Comparison of ENCODE assay signal across 10 cellular contexts in the genomic region with DNA sequence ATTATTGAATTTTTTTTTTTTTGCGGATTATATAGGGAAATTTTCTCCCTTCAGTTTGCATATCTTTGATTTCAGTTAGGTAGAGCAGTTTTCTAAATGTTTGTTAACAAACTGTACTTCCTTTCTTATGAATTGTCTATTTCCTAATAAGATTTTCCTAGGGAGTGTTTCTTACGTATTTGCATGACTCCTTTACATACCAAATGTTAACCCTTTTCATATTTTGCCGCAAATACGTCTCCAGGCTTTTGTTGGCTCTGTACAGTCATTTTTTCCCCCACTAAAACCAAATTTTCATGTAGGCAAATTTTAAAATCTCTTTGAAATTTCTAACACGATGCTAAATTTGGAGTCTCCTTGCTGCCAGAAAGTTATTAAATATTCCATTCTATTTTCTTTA. TPM values are rescaled to one million over a fixed set of nuclear protein-coding genes. Genes with fewer than 3 reads are reported as not detected.
DNase-seq lines count a peak whose midpoint lies in the region; ATAC-seq and TF ChIP-seq lines count a peak whose summit lies in the region.
"Had no signal": no experiment of that assay in that cellular context is flagged by ENCODE, and none has a peak within 500 bp of the region (broad histone marks: within the 10 kb centered on the region; RNA-seq: fewer than 3 reads in every experiment).

No MANE protein-coding gene starts in this region.

- intact Hi-C loops in CD14-positive monocyte (cut with micrococcal nuclease): loop anchor here in 1 of 2 donors (10.0 kb wide), 1 partner anchor 158 kb away; a partner anchor contains a TSS
- intact Hi-C loops in natural killer cell (cut with micrococcal nuclease): loop anchor here (10.0 kb wide), 1 partner anchor 68 kb away; a partner anchor contains a TSS

- peak overlapping the region; percentile 30 to 91 (median 81) for H3K27ac Mint-ChIP-seq in CD14-positive monocyte
- peak overlapping the region in 2 of 3 donors; percentile 79 to 99 for H3K27ac Mint-ChIP-seq in IgD-negative memory B cell
- H3K27ac Mint-ChIP-seq in natural killer cell: peak overlapping the region in 1 of 2 donors; percentile 71
- no peak overlapping the region for H3K27ac Mint-ChIP-seq in stimulated activated memory B cell treated with anti-CD40 and anti-IgM and Interleukin-4, amounts not matched to agents 10 μg/mL and 1 μg/mL and 100 μg/mL, for 72 hours

- peaks cover 0 to 4% (median 0%) of the 10 kb centered on the region in 3 donors for H3K27me3 Mint-ChIP-seq in CD14-positive monocyte (ENCODE audit: low read depth in 3 of 3)
- H3K27me3 Mint-ChIP-seq in IgD-negative memory B cell: no peaks in the 10 kb centered on the region
- peaks cover 0 to 2% of the 10 kb centered on the region in 2 donors for H3K27me3 Mint-ChIP-seq in natural killer cell (ENCODE audit: low read depth in 2 of 2)
- H3K27me3 Mint-ChIP-seq in stimulated activated memory B cell treated with anti-CD40 and anti-IgM and Interleukin-4, amounts not matched to agents 10 μg/mL and 1 μg/mL and 100 μg/mL, for 72 hours: no peaks in the 10 kb centered on the region

- no peak for ATAC-seq in natural killer cell
- ATAC-seq in stimulated activated memory B cell treated with anti-CD40 and anti-IgM and Interleukin-4, amounts not matched to agents 10 μg/mL and 1 μg/mL and 100 μg/mL, for 72 hours: no peak

- peak overlapping the region; percentile 6 for H3K27ac ChIP-seq in caudate nucleus (ENCODE audit: low read depth, low read length)
- H3K27ac ChIP-seq: SK-N-MC had no signal

- TF ChIP-seq CTCF in CD14-positive monocyte (IDR thresholded peaks at IDR 0.05): no peak
- no peak for TF ChIP-seq CTCF in natural killer cell (IDR thresholded peaks at IDR 0.05)

- H3K36me3 Mint-ChIP-seq in CD14-positive monocyte (peaks cover 17 to 22% of the 10 kb centered on the region in 2 donors), IgD-negative memory B cell (peaks cover 3% of the 10 kb centered on the region), natural killer cell (no peaks in the 10 kb centered on the region)
- H3K36me3 Mint-ChIP-seq in stimulated activated memory B cell treated with anti-CD40 and anti-IgM and Interleukin-4, amounts not matched to agents 10 μg/mL and 1 μg/mL and 100 μg/mL, for 72 hours: no peaks in the 10 kb centered on the region

- peaks cover 50% of the 10 kb centered on the region for H3K4me1 Mint-ChIP-seq in CD14-positive monocyte
- H3K4me1 Mint-ChIP-seq in IgD-negative memory B cell: peaks cover 20 to 35% (median 31%) of the 10 kb centered on the region in 3 donors
- peaks cover 19 to 23% of the 10 kb centered on the region in 2 donors for H3K4me1 Mint-ChIP-seq in natural killer cell
- peaks cover 31% of the 10 kb centered on the region for H3K4me1 Mint-ChIP-seq in stimulated activated memory B cell treated with anti-CD40 and anti-IgM and Interleukin-4, amounts not matched to agents 10 μg/mL and 1 μg/mL and 100 μg/mL, for 72 hours

- peak overlapping the region in 1 of 2 donors; percentile 70 for H3K4me3 Mint-ChIP-seq in CD14-positive monocyte
- H3K4me3 Mint-ChIP-seq in IgD-negative memory B cell: peak overlapping the region; percentile 55 to 95 (median 78)
- H3K4me3 Mint-ChIP-seq in natural killer cell: peak overlapping the region; percentile 72
- no peak overlapping the region for H3K4me3 Mint-ChIP-seq in stimulated activated memory B cell treated with anti-CD40 and anti-IgM and Interleukin-4, amounts not matched to agents 10 μg/mL and 1 μg/mL and 100 μg/mL, for 72 hours

- H3K9me3 Mint-ChIP-seq in CD14-positive monocyte (peaks cover 0 to 3% (median 2%) of the 10 kb centered on the region in 7 donors), IgD-negative memory B cell (no peaks in the 10 kb centered on the region), natural killer cell (no peaks in the 10 kb centered on the region)
- no peaks in the 10 kb centered on the region for H3K9me3 Mint-ChIP-seq in stimulated activated memory B cell treated with anti-CD40 and anti-IgM and Interleukin-4, amounts not matched to agents 10 μg/mL and 1 μg/mL and 100 μg/mL, for 72 hours

- DNase-seq in CD14-positive monocyte (ENCODE audit: low spot score) (no peak), caudate nucleus (lab: John Stamatoyannopoulos, UW) (no peak), natural killer cell (no peak), dedifferentiated amniotic fluid mesenchymal stem cell (ENCODE audit: extremely low spot score) (no peak), SHP77 treated with DMSO at 0.1 percent for 48 hours (lab: John Stamatoyannopoulos, UW) (no peak)
- no peak for DNase-seq in activated T-cell treated with anti-CD3 and anti-CD28 coated beads, Interleukin-2, amount 50 U/mL, for 48 hours
- DNase-seq: NCI-H774 had no signal

RNA-seq across cellular contexts. Expression of a gene that starts 1.9 kb away (rescaled TPM):
- polyA plus RNA-seq in CD14-positive monocyte: 10 to 100 TPM; 29.4 to 62.4 TPM
- polyA plus RNA-seq in IgD-negative memory B cell: 7.3 TPM
- total RNA-seq in natural killer cell: 10 to 100 TPM; 18.7 to 23.4 (median 22.2) TPM

RNA-seq across cellular contexts. Expression of a gene that starts 17.4 kb away (rescaled TPM):
- polyA plus RNA-seq in CD14-positive monocyte (10 to 100 TPM; 17.0 to 34.4 TPM), IgD-negative memory B cell (6.2 TPM)
- total RNA-seq in natural killer cell: 10 to 100 TPM; 26.0 to 45.0 (median 32.1) TPM

RNA-seq across cellular contexts. Expression of a gene that starts 44.0 kb away (rescaled TPM):
- polyA plus RNA-seq in CD14-positive monocyte (10 to 100 TPM in 1 of 2 donors, 1 to 10 TPM in 1; 8.3 to 10.6 TPM), IgD-negative memory B cell (7.3 TPM)
- total RNA-seq in natural killer cell: 10 to 100 TPM; 22.6 to 23.3 (median 22.7) TPM
